In the genomic region with DNA sequence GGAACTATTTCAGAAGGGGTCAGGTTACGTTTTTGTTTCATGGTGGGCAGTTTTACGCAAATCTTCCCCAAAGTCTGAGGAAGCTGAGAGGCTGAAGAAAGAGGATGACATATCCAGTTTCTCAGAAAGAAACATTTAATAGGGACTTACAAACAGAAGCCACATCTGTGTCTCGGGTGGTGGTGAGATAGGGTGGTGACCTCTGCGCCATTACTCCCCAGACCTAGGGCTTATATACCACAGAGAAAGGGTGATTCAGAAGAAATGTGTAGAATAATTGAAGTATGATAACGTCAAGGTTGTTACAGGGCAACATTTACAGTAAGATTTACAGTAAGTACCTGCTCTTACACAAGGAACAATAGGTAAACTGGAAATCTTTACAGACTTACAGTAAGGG, we compare ENCODE assay signal across 36 cellular contexts. TPM values are rescaled to one million over a fixed set of nuclear protein-coding genes. Genes with fewer than 3 reads are reported as not detected.
"Had no signal": no experiment of that assay in that cellular context is flagged by ENCODE, and none has a peak within 500 bp of the region (broad histone marks: within the 10 kb centered on the region; RNA-seq: fewer than 3 reads in every experiment).

No MANE protein-coding gene starts in this region.

- H3K36me3 ChIP-seq: MG63 had no signal

- H3K9me3 ChIP-seq: MG63 had no signal

- H3K4me3 ChIP-seq: MG63 had no signal

- H3K27me3 ChIP-seq: MG63 had no signal

- DNase-seq: Karpas-422, Kasumi-1, MG63, MM.1S, MV-4-11, NCI-H1048, NCI-H1092, NCI-H1092 treated with DMSO at 0.1 percent for 48 hours, NCI-H1105, NCI-H1105 treated with DMSO at 0.1 percent for 48 hours, NCI-H1417, NCI-H1417 treated with DMSO at 0.1 percent for 48 hours, NCI-H1436, NCI-H1436 treated with DMSO at 0.1 percent for 48 hours, NCI-H146, NCI-H1694, NCI-H1694 treated with DMSO at 0.1 percent for 48 hours, NCI-H187, NCI-H187 treated with DMSO at 0.1 percent for 48 hours, NCI-H1930, NCI-H2029, NCI-H2029 treated with DMSO at 0.1 percent for 48 hours, NCI-H2081, NCI-H2081 treated with DMSO at 0.1 percent for 48 hours, NCI-H2107, NCI-H2171, NCI-H2171 treated with DMSO at 0.1 percent for 48 hours, NCI-H2227 treated with DMSO at 0.1 percent for 48 hours, NCI-H226, NCI-H345, NCI-H446, NCI-H446 treated with DMSO at 0.1 percent for 48 hours, NCI-H510A, NCI-H510A treated with DMSO at 0.1 percent for 48 hours, NCI-H524 had no signal

RNA-seq across cellular contexts. Expression of gene RELN, which starts 43.0 kb away (rescaled TPM):
- total RNA-seq: MCF 10A had no signal
